ENCODE assay signal across 17 cellular contexts in the genomic region with DNA sequence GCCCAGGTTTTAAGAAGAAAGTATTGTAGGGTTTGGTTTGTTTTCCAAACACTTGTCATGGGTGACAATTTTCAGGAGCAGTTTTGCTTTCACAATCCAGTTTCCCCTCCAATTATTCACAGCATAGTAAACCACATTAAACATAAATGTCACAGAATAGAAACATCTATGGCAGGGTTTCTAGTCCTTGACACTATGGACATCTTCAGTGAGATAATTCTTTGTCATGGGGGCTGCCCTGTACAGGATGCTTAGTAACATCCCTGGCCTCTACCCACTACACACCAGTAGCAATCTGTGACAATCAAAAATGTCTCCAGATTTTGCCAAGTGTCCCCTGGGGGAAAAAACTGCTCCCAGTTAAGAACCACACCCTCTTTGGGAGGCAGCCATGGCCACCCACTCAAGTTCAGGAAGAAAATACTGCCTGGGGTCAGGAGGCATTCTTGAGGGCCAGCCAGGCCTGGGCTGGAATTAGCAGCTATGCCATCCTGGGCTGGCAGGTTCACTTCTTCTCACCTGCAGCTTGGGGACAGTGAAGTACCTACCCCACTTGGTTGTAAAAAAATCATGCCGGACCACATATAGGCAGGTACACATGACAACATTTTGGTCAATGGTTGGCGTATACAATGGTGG.
DNase-seq lines count a peak whose midpoint lies in the region; ATAC-seq, FAIRE-seq and TF ChIP-seq lines count a peak whose summit lies in the region.
"Had no signal": no experiment of that assay in that cellular context is flagged by ENCODE, and none has a peak within 500 bp of the region (broad histone marks: within the 10 kb centered on the region; RNA-seq: fewer than 3 reads in every experiment).

No MANE protein-coding gene starts in this region.

- no peak for TF ChIP-seq RAD21 in K562 (CRISPR knock-in tag; conservative IDR thresholded peaks at IDR 0.05 in 1 of 2, IDR thresholded peaks at IDR 0.05 in 1 of 2)

- ATAC-seq in K562 (no peak), GM21360 (IDR thresholded peaks at IDR 0.05; ENCODE audit: unreplicated experiment) (no peak)

- no peak overlapping the region for H3K9ac ChIP-seq in K562 (ENCODE audit: insufficient read depth in 1 of 2, low read depth in 2 of 2, low read length in 2 of 2)

- H4K20me1 ChIP-seq in K562 (replicated peaks; ENCODE audit: control insufficient read depth, insufficient read depth, low read length), result no peaks in the 10 kb centered on the region

- H3K36me3 ChIP-seq in K562 (ENCODE audit: control insufficient read depth, insufficient read depth, low read length) (no peaks in the 10 kb centered on the region), thyroid gland (no peaks in the 10 kb centered on the region), H7 (replicated peaks; ENCODE audit: control insufficient read depth, insufficient read depth, low read length) (no peaks in the 10 kb centered on the region)

- POLR2A ChIA-PET in RWPE1 (lab: Yijun Ruan, JAX; ENCODE audit: low non-redundant PET), result no interaction called here
- POLR2A ChIA-PET in K562 (lab: Yijun Ruan, JAX), result interaction anchor here (0.8 kb wide), 1 partner anchor 520 kb away, joined by 4 read pairs; no protein-coding TSS in a partner anchor

- BruUV-seq in K562 (replicated peaks; lab: Mats Ljungman, UMichigan), result no TSS peak

- peaks cover 11 to 47% of the 10 kb centered on the region in 2 experiments for H3K27me3 ChIP-seq in K562 (ENCODE audit: control insufficient read depth in 2 of 2, insufficient read depth in 2 of 2, low read length in 2 of 2)
- no peaks in the 10 kb centered on the region for H3K27me3 ChIP-seq in thyroid gland
- no peaks in the 10 kb centered on the region for H3K27me3 ChIP-seq in H7 (ENCODE audit: control insufficient read depth, insufficient read depth, low read length)

- CTCF ChIA-PET in RWPE1 (lab: Yijun Ruan, JAX), result no interaction called here
- CTCF ChIA-PET in K562 (lab: Yijun Ruan, JAX; ENCODE audit: low intra/inter-chr PET ratio), result no interaction called here

- 4% methylated on average over 2 of the region's 2 CpGs for whole genome bisulfite sequencing in K562 (ENCODE audit: insufficient coverage, low coverage, missing lambda C conversion rate)
- WGBS in thyroid gland, 2 donors, result 62 to 65% methylated on average over 2 of the region's 2 CpGs

- no peak for FAIRE-seq in K562 (lab: Jason Lieb, UNC)
- FAIRE-seq: GM12892 had no signal

- no peak overlapping the region for H2AFZ ChIP-seq in K562 (ENCODE audit: low read depth, low read length)

- no peak for TF ChIP-seq EP300 in K562 (IDR thresholded peaks at IDR 0.05; ENCODE audit: low read length)

- DNase-seq in RWPE1 (ENCODE audit: low spot score), result no peak
- no peak for DNase-seq in K562 (ENCODE audit: extremely low read depth in 1 of 4, low spot score in 3 of 4)
- DNase-seq in mesenteric fat pad (ENCODE audit: low spot score), result peak; percentile 47
- peak; percentile 81 to 86 for DNase-seq in thyroid gland
- no peak for DNase-seq in NCI-H2029 (lab: John Stamatoyannopoulos, UW)
- DNase-seq in H7, result no peak
- DNase-seq: ACHN, COR-L47, DMS153, HCEC 1CT, MV-4-11, NCI-H1417 treated with DMSO at 0.1 percent for 48 hours, NCI-H1930, NCI-H2171, NCI-H446 had no signal

- peaks cover 0 to 3% of the 10 kb centered on the region in 2 experiments; a peak in 1 of 5 replicates for H3K4me1 ChIP-seq in K562 (replicated peaks in 1 of 2; ENCODE audit: control insufficient read depth in 2 of 2, insufficient read depth in 2 of 2, low read length in 2 of 2)
- H3K4me1 ChIP-seq in thyroid gland, result peaks cover 23 to 40% of the 10 kb centered on the region in 2 donors

- no peaks in the 10 kb centered on the region for H3K9me3 ChIP-seq in K562 (replicated peaks; ENCODE audit: control insufficient read depth, insufficient read depth, low read depth, low read length)
- H3K9me3 ChIP-seq in thyroid gland, result no peaks in the 10 kb centered on the region

- H3K9me1 ChIP-seq in K562 (ENCODE audit: control insufficient read depth, insufficient read depth, low read length), result no peaks in the 10 kb centered on the region

- no peak overlapping the region for H3K4me2 ChIP-seq in K562 (ENCODE audit: insufficient read depth, low read length)

- H3K27ac ChIP-seq in RWPE1 (peak overlapping the region; percentile 59), K562 (ENCODE audit: extremely low read depth, low read depth, low read length) (no peak overlapping the region), thyroid gland (peak overlapping the region; percentile 74 to 80 (median 77))

- no peaks in the 10 kb centered on the region for H3K79me2 ChIP-seq in K562 (ENCODE audit: control insufficient read depth, insufficient read depth, low read length)

- intact Hi-C loops in K562 (cut with micrococcal nuclease), result no loop called here
- intact Hi-C loops in thyroid gland (cut with DNase I), result no loop called here

- H3K4me3 ChIP-seq in K562 (no peak overlapping the region), thyroid gland (replicated peaks in 1 of 3) (no peak overlapping the region), H7 (ENCODE audit: insufficient read depth, low read depth, low read length) (no peak overlapping the region)

- in situ Hi-C loops in K562 (cut with MboI), result no loop called here

- TF ChIP-seq POLR2A in K562 (conservative IDR thresholded peaks at IDR 0.05), result no peak
- TF ChIP-seq POLR2A in thyroid gland (IDR thresholded peaks at IDR 0.05), result no peak

- no peak for TF ChIP-seq CTCF in RWPE1 (conservative IDR thresholded peaks at IDR 0.05; ENCODE audit: low read depth)
- no peak for TF ChIP-seq CTCF in K562 (IDR thresholded peaks at IDR 0.05 in 2 of 3, conservative IDR thresholded peaks at IDR 0.05 in 1 of 3; ENCODE audit: insufficient read depth in 2 of 3, low read depth in 1 of 3, low read length in 3 of 3)
- TF ChIP-seq CTCF in thyroid gland (IDR thresholded peaks at IDR 0.05), result no peak

TF ChIP-seq in K562, 482 proteins besides CTCF, POLR2A, EP300 and RAD21:
- peak; percentile 64 for TF ChIP-seq ZNF507 (tag; conservative IDR thresholded peaks at IDR 0.05)
- TF ChIP-seq POLR2AphosphoS5 (IDR thresholded peaks at IDR 0.05; ENCODE audit: control insufficient read depth, insufficient read depth, low read depth, low read length), result no peak

Comparison
In these comparisons a context has a peak if more than half of its experiments do, and no peak if none do; other contexts are left out.
1. DNase-seq: peak in mesenteric fat pad (single experiment) and thyroid gland (2 of 2); none in RWPE1 (single experiment), K562 (0 of 4), NCI-H2029 (single experiment) and H7 (single experiment).